In genomic region chr2:26396734-26397298, GRCh38 we compare ENCODE assay signal across 1 cellular context.
TF ChIP-seq lines count a peak whose summit lies in the region.

No MANE protein-coding gene starts in this region.

TF ChIP-seq in K562, 482 proteins besides CTCF, POLR2A, EP300 and RAD21 (continued from another document):
- TF ChIP-seq E2F8 (IDR thresholded peaks at IDR 0.05; ENCODE audit: low read depth, partially characterized antibody) (peak; percentile 53), ZNF217 (CRISPR knock-in tag; IDR thresholded peaks at IDR 0.05) (no peak), KLF16 (IDR thresholded peaks at IDR 0.05) (peak; percentile 80), PHB (CRISPR knock-in tag; IDR thresholded peaks at IDR 0.05) (no peak), ZNF280B (CRISPR knock-in tag; IDR thresholded peaks at IDR 0.05) (no peak), U2AF2 (optimal IDR thresholded peaks at IDR 0.05; ENCODE audit: low read depth, low read length) (no peak), SIRT6 (IDR thresholded peaks at IDR 0.05; ENCODE audit: low read depth, low read length) (no peak), EGR1 (conservative IDR thresholded peaks at IDR 0.05) (peak; percentile 93), PCBP2 (IDR thresholded peaks at IDR 0.05; ENCODE audit: low read depth, low read length, poor library complexity, severe bottlenecking) (no peak), NONO (IDR thresholded peaks at IDR 0.05; ENCODE audit: low read depth in 2 of 2, low read length in 1 of 2) (no peak), SOX6 (IDR thresholded peaks at IDR 0.05) (peak; percentile 90), MCM3 (IDR thresholded peaks at IDR 0.05) (no peak), POLR2AphosphoS5 (IDR thresholded peaks at IDR 0.05; ENCODE audit: control insufficient read depth, insufficient read depth, low read depth, low read length) (peak; percentile 65; the same call in 1 of the 2 replicates), VEZF1 (CRISPR knock-in tag; IDR thresholded peaks at IDR 0.05) (peak; percentile 49), PHTF2 (CRISPR knock-in tag; IDR thresholded peaks at IDR 0.05) (no peak), PTTG1 (tag; IDR thresholded peaks at IDR 0.05; ENCODE audit: low read depth) (no peak), DIDO1 (tag; IDR thresholded peaks at IDR 0.05; ENCODE audit: low read depth) (no peak), ETV1 (tag; conservative IDR thresholded peaks at IDR 0.05; ENCODE audit: low read depth) (no peak), NFE2 (IDR thresholded peaks at IDR 0.05; ENCODE audit: low read depth) (0 out of 2 replicates have a peak, but pooled peaks have one; percentile 31), TEAD1 (CRISPR knock-in tag; IDR thresholded peaks at IDR 0.05) (peak; percentile 11 to 84; a peak in 3 of 4 replicates), SPI1 (IDR thresholded peaks at IDR 0.05; ENCODE audit: borderline replicate concordance, low read depth, low read length) (no peak), KDM2B (CRISPR knock-in tag; IDR thresholded peaks at IDR 0.05) (no peak), TOE1 (IDR thresholded peaks at IDR 0.05; ENCODE audit: borderline replicate concordance) (no peak; the same call in 1 of the 2 replicates), TOE1 (CRISPR knock-in tag; IDR thresholded peaks at IDR 0.05; ENCODE audit: borderline replicate concordance, low read depth) (no peak), BHLHE40 (IDR thresholded peaks at IDR 0.05; ENCODE audit: low read length) (0 out of 2 replicates have a peak, but pooled peaks have one; percentile 29), KHSRP (IDR thresholded peaks at IDR 0.05) (no peak), RNF2 (IDR thresholded peaks at IDR 0.05) (peak; percentile 64; the same call in 1 of the 2 replicates), MTA1 (IDR thresholded peaks at IDR 0.05; ENCODE audit: borderline replicate concordance) (peak; percentile 73; the same call in 1 of the 2 replicates), ARNT (IDR thresholded peaks at IDR 0.05) (peak; percentile 19 to 51; a peak in 1 of 4 replicates), MEF2A (IDR thresholded peaks at IDR 0.05; ENCODE audit: control insufficient read depth, low read depth, low read length) (no peak), CREB3 (tag; conservative IDR thresholded peaks at IDR 0.05; ENCODE audit: low read depth) (no peak), STAT5B (CRISPR knock-in tag; IDR thresholded peaks at IDR 0.05) (no peak), CBFA2T3 (IDR thresholded peaks at IDR 0.05) (peak; percentile 75), FOSL1 (tag; conservative IDR thresholded peaks at IDR 0.05) (peak; percentile 82), DACH1 (IDR thresholded peaks at IDR 0.05; ENCODE audit: partially characterized antibody) (peak; percentile 76)
